ENCODE assay signal across 20 cellular contexts in the genomic region with DNA sequence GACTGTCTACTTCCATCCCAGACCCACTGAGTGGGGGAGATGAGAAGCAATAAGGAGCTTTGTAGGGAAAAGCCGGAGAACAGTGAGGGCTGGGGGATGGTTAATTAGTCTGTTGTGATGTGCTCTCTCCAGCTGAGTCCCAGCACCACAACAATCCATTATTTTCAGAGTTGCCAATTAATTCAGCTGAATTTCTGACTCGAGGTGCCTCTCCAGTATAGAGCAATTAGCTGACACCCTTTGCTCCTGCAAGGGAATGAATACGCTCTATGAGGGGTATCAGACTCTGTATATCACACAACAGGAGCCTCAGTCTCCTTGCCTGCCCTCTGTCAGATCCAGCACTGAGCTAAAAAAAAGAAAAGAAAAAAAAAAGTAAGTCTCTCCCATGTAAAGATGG.
DNase-seq lines count a peak whose midpoint lies in the region; ATAC-seq and TF ChIP-seq lines count a peak whose summit lies in the region.
"Had no signal": no experiment of that assay in that cellular context is flagged by ENCODE, and none has a peak within 500 bp of the region (broad histone marks: within the 10 kb centered on the region; RNA-seq: fewer than 3 reads in every experiment).

No MANE protein-coding gene starts in this region.

- H2AFZ ChIP-seq in neuronal stem cell (ENCODE audit: low read length): no peak overlapping the region

- POLR2A ChIA-PET in WTC11 (lab: Charles Lee): no interaction called here

- no peak overlapping the region for H3K4me2 ChIP-seq in neuronal stem cell (ENCODE audit: insufficient read depth, low read length, poor library complexity, severe bottlenecking)
- H3K4me2 ChIP-seq: BLaER1 had no signal

- no peaks in the 10 kb centered on the region for H3K79me1 ChIP-seq in neuronal stem cell (ENCODE audit: low read depth, low read length)

- DNase-seq in WTC11 (ENCODE audit: low spot score) (no peak), neuronal stem cell (ENCODE audit: low spot score) (peak; percentile 49), retina (peak; percentile 70), NCI-H2107 treated with DMSO at 0.1 percent for 48 hours (lab: John Stamatoyannopoulos, UW; ENCODE audit: unreplicated experiment) (no peak), EL (no peak), chondrocyte (ENCODE audit: low spot score) (no peak)
- DNase-seq: 8988T; ACHN; BE2C; C1 segment of cervical spinal cord; CD4-positive, alpha-beta memory T cell; CD4-positive, CD25-positive, alpha-beta regulatory T cell; CD8-positive, alpha-beta memory T cell; COR-L47; DMS79 treated with DMSO at 0.1 percent for 48 hours; GDM1 had no signal

- no peak overlapping the region for H3K4ac ChIP-seq in neuronal stem cell (ENCODE audit: low read length)

- H3K9me3 ChIP-seq in neuronal stem cell (replicated peaks in 1 of 2; ENCODE audit: control insufficient read depth in 2 of 2, insufficient read depth in 1 of 2, low read depth in 1 of 2, low read length in 2 of 2): no peaks in the 10 kb centered on the region
- H3K9me3 ChIP-seq: BE2C, BLaER1 had no signal

- ATAC-seq in WTC11 (peak; percentile 50), GM21390 (IDR thresholded peaks at IDR 0.05; ENCODE audit: unreplicated experiment) (no peak)
- ATAC-seq: GM12878 had no signal

- no peak overlapping the region for H3K18ac ChIP-seq in neuronal stem cell (ENCODE audit: low read length)

- H3K4me3 Mint-ChIP-seq in WTC11 (no peak overlapping the region), chondrocyte (ENCODE audit: unreplicated experiment) (no peak overlapping the region)
- H3K4me3 Mint-ChIP-seq: CD14-positive monocyte; CD4-positive, alpha-beta memory T cell; CD4-positive, CD25-positive, alpha-beta regulatory T cell; CD8-positive, alpha-beta memory T cell had no signal

- H3K9me3 Mint-ChIP-seq in WTC11 (peaks cover 2% of the 10 kb centered on the region; the same call in 1 of the 2 replicates), chondrocyte (ENCODE audit: low read depth) (peaks cover 5% of the 10 kb centered on the region)

- no peaks in the 10 kb centered on the region for H3K27me3 Mint-ChIP-seq in WTC11 (ENCODE audit: low read depth)
- H3K27me3 Mint-ChIP-seq in chondrocyte (ENCODE audit: low read depth): no peaks in the 10 kb centered on the region
- H3K27me3 Mint-ChIP-seq: CD4-positive, CD25-positive, alpha-beta regulatory T cell; CD8-positive, alpha-beta memory T cell had no signal

- H3K4me1 ChIP-seq in neuronal stem cell (ENCODE audit: control insufficient read depth in 2 of 2, insufficient read depth in 1 of 2, low read depth in 1 of 2, low read length in 2 of 2): peaks cover 0 to 5% of the 10 kb centered on the region in 2 donors
- H3K4me1 ChIP-seq: BE2C, BLaER1 had no signal

- H3K36me3 ChIP-seq in neuronal stem cell (replicated peaks in 1 of 2; ENCODE audit: control insufficient read depth in 2 of 2, insufficient read depth in 2 of 2, low read length in 2 of 2): no peaks in the 10 kb centered on the region
- H3K36me3 ChIP-seq: BE2C, BLaER1 had no signal

- no peak overlapping the region for H3K9ac ChIP-seq in neuronal stem cell (ENCODE audit: low read depth, low read length, poor library complexity)
- H3K9ac ChIP-seq: BLaER1 had no signal

- H2BK5ac ChIP-seq in neuronal stem cell (ENCODE audit: low read length): no peak overlapping the region

- CTCF ChIA-PET in WTC11 (lab: Charles Lee): no interaction called here

- H3K4me1 Mint-ChIP-seq in WTC11 (peaks cover 6% of the 10 kb centered on the region; the same call in 1 of the 2 replicates), chondrocyte (ENCODE audit: low read depth) (no peaks in the 10 kb centered on the region)
- H3K4me1 Mint-ChIP-seq: CD14-positive monocyte; CD4-positive, alpha-beta memory T cell; CD4-positive, CD25-positive, alpha-beta regulatory T cell; CD8-positive, alpha-beta memory T cell had no signal

- WGBS in neuronal stem cell (ENCODE audit: extremely low coverage in 2 of 2, insufficient read length in 2 of 2, insufficient replicate concordance in 1 of 2), 2 donors: no CpG with 5 or more reads among the region's 3 CpGs

- no peak overlapping the region for H3K27ac ChIP-seq in neuronal stem cell (replicated peaks; ENCODE audit: low read length)
- H3K27ac ChIP-seq: BLaER1 had no signal

- H3K36me3 Mint-ChIP-seq in WTC11 (no peaks in the 10 kb centered on the region), chondrocyte (ENCODE audit: low read depth) (no peaks in the 10 kb centered on the region)
- H3K36me3 Mint-ChIP-seq: CD14-positive monocyte; CD4-positive, alpha-beta memory T cell; CD4-positive, CD25-positive, alpha-beta regulatory T cell had no signal

- no peak overlapping the region for H3K27ac Mint-ChIP-seq in WTC11
- H3K27ac Mint-ChIP-seq in chondrocyte (ENCODE audit: unreplicated experiment): no peak overlapping the region
- H3K27ac Mint-ChIP-seq: CD14-positive monocyte; CD4-positive, alpha-beta memory T cell; CD4-positive, CD25-positive, alpha-beta regulatory T cell; CD8-positive, alpha-beta memory T cell had no signal

- H3K23ac ChIP-seq in neuronal stem cell (ENCODE audit: low read depth, low read length, poor library complexity): no peak overlapping the region

- no peak overlapping the region for H2AK5ac ChIP-seq in neuronal stem cell (ENCODE audit: low read depth, low read length)

- H2BK12ac ChIP-seq in neuronal stem cell (ENCODE audit: low read length): no peak overlapping the region

- no peak for TF ChIP-seq CTCF in WTC11 (IDR thresholded peaks at IDR 0.05)
- TF ChIP-seq CTCF in chondrocyte (IDR thresholded peaks at IDR 0.05): no peak

- no peak overlapping the region for H2BK15ac ChIP-seq in neuronal stem cell (ENCODE audit: low read length)

- H2BK120ac ChIP-seq in neuronal stem cell (ENCODE audit: low read depth, low read length): no peak overlapping the region

- no peak overlapping the region for H4K91ac ChIP-seq in neuronal stem cell (ENCODE audit: low read depth, low read length, poor library complexity)

- H3K27me3 ChIP-seq in neuronal stem cell (ENCODE audit: control insufficient read depth in 3 of 3, insufficient read depth in 3 of 3, low read depth in 1 of 3, low read length in 3 of 3): peaks cover 0 to 4% (median 0%) of the 10 kb centered on the region in 3 experiments
- H3K27me3 ChIP-seq: BE2C, BLaER1 had no signal

- no peak overlapping the region for H3K4me3 ChIP-seq in neuronal stem cell (ENCODE audit: low read length in 2 of 2)
- H3K4me3 ChIP-seq: BLaER1, GM12878 had no signal

- no peak overlapping the region for H3K14ac ChIP-seq in neuronal stem cell (ENCODE audit: low read length)

- H4K8ac ChIP-seq in neuronal stem cell (ENCODE audit: low read depth, low read length): no peak overlapping the region

TF ChIP-seq in WTC11, 78 proteins besides CTCF, POLR2A, EP300 and RAD21:
- no peak for TF ChIP-seq MXD4 (CRISPR knock-in tag; IDR thresholded peaks at IDR 0.05; ENCODE audit: borderline replicate concordance)
- TF ChIP-seq MYBL2 (CRISPR knock-in tag; IDR thresholded peaks at IDR 0.05): no peak
- TF ChIP-seq, protein P1, sequence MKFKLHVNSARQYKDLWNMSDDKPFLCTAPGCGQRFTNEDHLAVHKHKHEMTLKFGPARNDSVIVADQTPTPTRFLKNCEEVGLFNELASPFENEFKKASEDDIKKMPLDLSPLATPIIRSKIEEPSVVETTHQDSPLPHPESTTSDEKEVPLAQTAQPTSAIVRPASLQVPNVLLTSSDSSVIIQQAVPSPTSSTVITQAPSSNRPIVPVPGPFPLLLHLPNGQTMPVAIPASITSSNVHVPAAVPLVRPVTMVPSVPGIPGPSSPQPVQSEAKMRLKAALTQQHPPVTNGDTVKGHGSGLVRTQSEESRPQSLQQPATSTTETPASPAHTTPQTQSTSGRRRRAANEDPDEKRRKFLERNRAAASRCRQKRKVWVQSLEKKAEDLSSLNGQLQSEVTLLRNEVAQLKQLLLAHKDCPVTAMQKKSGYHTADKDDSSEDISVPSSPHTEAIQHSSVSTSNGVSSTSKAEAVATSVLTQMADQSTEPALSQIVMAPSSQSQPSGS (CRISPR knock-in tag; IDR thresholded peaks at IDR 0.05; ENCODE audit: borderline replicate concordance, low read depth): no peak
- TF ChIP-seq ZNF423 (CRISPR knock-in tag; IDR thresholded peaks at IDR 0.05): no peak
- TF ChIP-seq, protein P2, sequence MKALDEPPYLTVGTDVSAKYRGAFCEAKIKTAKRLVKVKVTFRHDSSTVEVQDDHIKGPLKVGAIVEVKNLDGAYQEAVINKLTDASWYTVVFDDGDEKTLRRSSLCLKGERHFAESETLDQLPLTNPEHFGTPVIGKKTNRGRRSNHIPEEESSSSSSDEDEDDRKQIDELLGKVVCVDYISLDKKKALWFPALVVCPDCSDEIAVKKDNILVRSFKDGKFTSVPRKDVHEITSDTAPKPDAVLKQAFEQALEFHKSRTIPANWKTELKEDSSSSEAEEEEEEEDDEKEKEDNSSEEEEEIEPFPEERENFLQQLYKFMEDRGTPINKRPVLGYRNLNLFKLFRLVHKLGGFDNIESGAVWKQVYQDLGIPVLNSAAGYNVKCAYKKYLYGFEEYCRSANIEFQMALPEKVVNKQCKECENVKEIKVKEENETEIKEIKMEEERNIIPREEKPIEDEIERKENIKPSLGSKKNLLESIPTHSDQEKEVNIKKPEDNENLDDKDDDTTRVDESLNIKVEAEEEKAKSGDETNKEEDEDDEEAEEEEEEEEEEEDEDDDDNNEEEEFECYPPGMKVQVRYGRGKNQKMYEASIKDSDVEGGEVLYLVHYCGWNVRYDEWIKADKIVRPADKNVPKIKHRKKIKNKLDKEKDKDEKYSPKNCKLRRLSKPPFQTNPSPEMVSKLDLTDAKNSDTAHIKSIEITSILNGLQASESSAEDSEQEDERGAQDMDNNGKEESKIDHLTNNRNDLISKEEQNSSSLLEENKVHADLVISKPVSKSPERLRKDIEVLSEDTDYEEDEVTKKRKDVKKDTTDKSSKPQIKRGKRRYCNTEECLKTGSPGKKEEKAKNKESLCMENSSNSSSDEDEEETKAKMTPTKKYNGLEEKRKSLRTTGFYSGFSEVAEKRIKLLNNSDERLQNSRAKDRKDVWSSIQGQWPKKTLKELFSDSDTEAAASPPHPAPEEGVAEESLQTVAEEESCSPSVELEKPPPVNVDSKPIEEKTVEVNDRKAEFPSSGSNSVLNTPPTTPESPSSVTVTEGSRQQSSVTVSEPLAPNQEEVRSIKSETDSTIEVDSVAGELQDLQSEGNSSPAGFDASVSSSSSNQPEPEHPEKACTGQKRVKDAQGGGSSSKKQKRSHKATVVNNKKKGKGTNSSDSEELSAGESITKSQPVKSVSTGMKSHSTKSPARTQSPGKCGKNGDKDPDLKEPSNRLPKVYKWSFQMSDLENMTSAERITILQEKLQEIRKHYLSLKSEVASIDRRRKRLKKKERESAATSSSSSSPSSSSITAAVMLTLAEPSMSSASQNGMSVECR (CRISPR knock-in tag; IDR thresholded peaks at IDR 0.05; ENCODE audit: borderline replicate concordance): no peak

Comparison
In these comparisons a context has a peak if more than half of its experiments do, and no peak if none do; other contexts are left out.
1. DNase-seq: peak in neuronal stem cell (single experiment) and retina (single experiment); none in WTC11 (single experiment), NCI-H2107 treated with DMSO at 0.1 percent for 48 hours (single experiment), EL (single experiment) and chondrocyte (single experiment).